In the genomic region with DNA sequence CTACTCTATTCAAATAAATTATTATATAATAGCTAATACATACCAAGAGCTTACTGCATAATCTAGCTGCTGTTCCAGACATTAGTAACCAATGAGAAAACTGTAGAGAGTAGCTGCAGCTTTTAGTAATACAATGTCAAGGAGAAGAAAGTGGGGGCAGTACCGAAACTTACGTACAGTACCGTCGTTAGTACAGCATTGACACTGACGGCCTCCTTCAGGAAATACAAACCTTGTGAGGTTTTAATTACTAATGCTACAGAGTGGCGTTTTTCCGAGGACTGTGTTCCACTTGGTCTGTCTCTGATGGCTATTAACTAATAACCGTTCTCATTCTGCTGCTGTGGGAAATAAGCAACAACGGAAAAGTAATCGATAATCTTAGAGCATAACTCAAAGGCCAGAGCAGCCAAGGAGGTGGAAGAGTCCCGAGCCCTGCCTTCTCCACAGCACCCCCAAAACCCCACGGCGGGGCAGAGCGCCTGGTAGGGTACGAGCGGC, we compare ENCODE assay signal across 1 cellular context.
TF ChIP-seq lines count a peak whose summit lies in the region.

No MANE protein-coding gene starts in this region.

TF ChIP-seq in IMR-90, 13 proteins besides CTCF, POLR2A, EP300 and RAD21:
- TF ChIP-seq CEBPB (IDR thresholded peaks at IDR 0.05; ENCODE audit: low read depth, low read length): no peak
- no peak for TF ChIP-seq RCOR1 (IDR thresholded peaks at IDR 0.05; ENCODE audit: insufficient replicate concordance, low read length)
- no peak for TF ChIP-seq MAFK (IDR thresholded peaks at IDR 0.05; ENCODE audit: low read depth, low read length)
- TF ChIP-seq BHLHE40 (IDR thresholded peaks at IDR 0.05; ENCODE audit: low read depth, low read length): no peak
- TF ChIP-seq, protein P1, sequence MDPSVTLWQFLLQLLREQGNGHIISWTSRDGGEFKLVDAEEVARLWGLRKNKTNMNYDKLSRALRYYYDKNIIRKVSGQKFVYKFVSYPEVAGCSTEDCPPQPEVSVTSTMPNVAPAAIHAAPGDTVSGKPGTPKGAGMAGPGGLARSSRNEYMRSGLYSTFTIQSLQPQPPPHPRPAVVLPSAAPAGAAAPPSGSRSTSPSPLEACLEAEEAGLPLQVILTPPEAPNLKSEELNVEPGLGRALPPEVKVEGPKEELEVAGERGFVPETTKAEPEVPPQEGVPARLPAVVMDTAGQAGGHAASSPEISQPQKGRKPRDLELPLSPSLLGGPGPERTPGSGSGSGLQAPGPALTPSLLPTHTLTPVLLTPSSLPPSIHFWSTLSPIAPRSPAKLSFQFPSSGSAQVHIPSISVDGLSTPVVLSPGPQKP (IDR thresholded peaks at IDR 0.05; ENCODE audit: borderline replicate concordance, low read depth, low read length): no peak
- TF ChIP-seq MAZ (IDR thresholded peaks at IDR 0.05; ENCODE audit: borderline replicate concordance, low read depth, low read length): no peak
- no peak for TF ChIP-seq FOS (IDR thresholded peaks at IDR 0.05; ENCODE audit: low read depth, low read length)
- no peak for TF ChIP-seq RFX5 (IDR thresholded peaks at IDR 0.05; ENCODE audit: low read depth, low read length)
- no peak for TF ChIP-seq CHD1 (IDR thresholded peaks at IDR 0.05; ENCODE audit: low read depth, low read length)
- TF ChIP-seq, protein P2, sequence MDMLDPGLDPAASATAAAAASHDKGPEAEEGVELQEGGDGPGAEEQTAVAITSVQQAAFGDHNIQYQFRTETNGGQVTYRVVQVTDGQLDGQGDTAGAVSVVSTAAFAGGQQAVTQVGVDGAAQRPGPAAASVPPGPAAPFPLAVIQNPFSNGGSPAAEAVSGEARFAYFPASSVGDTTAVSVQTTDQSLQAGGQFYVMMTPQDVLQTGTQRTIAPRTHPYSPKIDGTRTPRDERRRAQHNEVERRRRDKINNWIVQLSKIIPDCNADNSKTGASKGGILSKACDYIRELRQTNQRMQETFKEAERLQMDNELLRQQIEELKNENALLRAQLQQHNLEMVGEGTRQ (IDR thresholded peaks at IDR 0.05; ENCODE audit: low read depth, low read length): no peak
- TF ChIP-seq SMC3 (IDR thresholded peaks at IDR 0.05; ENCODE audit: low read depth, low read length): no peak
- no peak for TF ChIP-seq MXI1 (IDR thresholded peaks at IDR 0.05; ENCODE audit: borderline replicate concordance, low read depth, low read length)
- TF ChIP-seq NFE2L2 (IDR thresholded peaks at IDR 0.05; ENCODE audit: low read depth, low read length): no peak
